8 cellular contexts compared by ENCODE assay signal in the genomic region with DNA sequence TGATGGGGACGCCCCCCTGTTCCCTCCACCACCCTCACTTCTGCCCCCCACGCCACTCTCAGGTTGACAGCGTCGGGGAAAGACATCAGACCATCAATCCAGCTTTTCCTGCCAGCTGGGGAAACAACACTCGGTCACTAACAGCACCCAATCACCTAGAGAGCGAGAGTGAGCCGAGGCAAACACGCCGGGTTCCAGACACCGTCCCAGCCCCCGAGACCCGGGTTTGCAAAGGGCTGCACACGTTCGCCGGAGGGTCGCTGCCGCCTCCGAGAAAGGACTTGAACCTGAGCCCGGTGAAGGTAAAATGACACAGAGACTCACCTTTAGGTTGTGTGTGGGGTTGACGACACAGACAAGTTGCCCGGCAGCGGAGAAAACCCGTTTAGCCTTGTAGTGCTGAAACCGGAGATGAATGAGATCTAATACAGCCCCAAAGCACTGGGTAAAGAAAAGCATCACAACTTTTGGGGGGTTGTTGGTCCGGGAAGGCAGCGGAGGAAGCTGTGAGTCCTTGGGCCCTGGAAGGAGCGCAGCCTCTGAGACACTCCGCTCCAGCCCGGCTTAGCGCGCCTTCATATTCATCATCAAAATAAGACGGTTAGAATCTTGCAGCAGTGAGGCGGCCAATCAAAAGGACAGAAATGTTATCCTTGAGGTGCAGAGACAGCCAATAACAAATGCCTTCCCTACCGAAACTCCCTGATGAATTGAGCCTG. TPM values are rescaled to one million over a fixed set of nuclear protein-coding genes. Genes with fewer than 3 reads are reported as not detected.
DNase-seq lines count a peak whose midpoint lies in the region; ATAC-seq, FAIRE-seq and TF ChIP-seq lines count a peak whose summit lies in the region.

A gene with protein sequence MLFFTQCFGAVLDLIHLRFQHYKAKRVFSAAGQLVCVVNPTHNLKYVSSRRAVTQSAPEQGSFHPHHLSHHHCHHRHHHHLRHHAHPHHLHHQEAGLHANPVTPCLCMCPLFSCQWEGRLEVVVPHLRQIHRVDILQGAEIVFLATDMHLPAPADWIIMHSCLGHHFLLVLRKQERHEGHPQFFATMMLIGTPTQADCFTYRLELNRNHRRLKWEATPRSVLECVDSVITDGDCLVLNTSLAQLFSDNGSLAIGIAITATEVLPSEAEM (minus strand): TSS at position 583 of the 719 bp plus-strand sequence. CDS start 124 bp downstream, at position 459.

- ATAC-seq in stimulated activated naive CD8-positive, alpha-beta T cell treated with anti-CD3 and anti-CD28 coated beads, Interleukin-15, Interleukin-2, amounts not matched to agents 100 U/mL and 50 U/mL, for 24 hours, result peak; percentile 47
- no peak for ATAC-seq in HG03354 (IDR thresholded peaks at IDR 0.05; ENCODE audit: poor library complexity, severe bottlenecking, unreplicated experiment)

- H3K4me3 ChIP-seq in kidney epithelial cell (ENCODE audit: low read depth, low read length), result peak within 1 kb of the TSS; percentile 49

- TF ChIP-seq CTCF in kidney epithelial cell (IDR thresholded peaks at IDR 0.05; ENCODE audit: insufficient read depth, low read length, poor library complexity, severe bottlenecking), result no peak

- peak; percentile 66 for DNase-seq in activated CD8-positive, alpha-beta memory T cell treated with anti-CD3 and anti-CD28 coated beads for 24 hours
- DNase-seq in activated CD8-positive, alpha-beta memory T cell treated with anti-CD3 and anti-CD28 coated beads, Interleukin-2, amount 50 U/mL, for 4 hours, result no peak
- DNase-seq in astrocyte of the hippocampus (ENCODE audit: low read depth, low spot score) (peak; percentile 80), kidney epithelial cell (ENCODE audit: low read depth) (no peak), RCC 7860 (ENCODE audit: low spot score) (no peak)
- peak; percentile 17 for DNase-seq in stimulated activated naive CD8-positive, alpha-beta T cell treated with anti-CD3 and anti-CD28 coated beads, Interleukin-15, Interleukin-2, amounts not matched to agents 100 U/mL and 50 U/mL, for 24 hours
- no peak for DNase-seq in activated effector memory CD4-positive, alpha-beta T cell treated with anti-CD3 and anti-CD28 coated beads, Interleukin-2, amount 50 U/mL, for 16 hours

- no peaks in the 10 kb centered on the region for H3K36me3 ChIP-seq in kidney epithelial cell (ENCODE audit: control insufficient read depth, insufficient read depth, low read length)

- no peak for FAIRE-seq in RCC 7860 (lab: Jason Lieb, UNC)

- no peaks in the 10 kb centered on the region for H3K27me3 ChIP-seq in kidney epithelial cell (ENCODE audit: control insufficient read depth, insufficient read depth, low read length)

RNA-seq across cellular contexts. Expression of the gene that starts here (rescaled TPM):
- 0.13 and 0.34 TPM in 2 replicates for total RNA-seq in kidney epithelial cell

Comparison
In these comparisons a context has a peak if more than half of its experiments do, and no peak if none do; other contexts are left out.
1. DNase-seq: peak in activated CD8-positive, alpha-beta memory T cell treated with anti-CD3 and anti-CD28 coated beads for 24 hours (single experiment), astrocyte of the hippocampus (single experiment) and stimulated activated naive CD8-positive, alpha-beta T cell treated with anti-CD3 and anti-CD28 coated beads, Interleukin-15, Interleukin-2, amounts not matched to agents 100 U/mL and 50 U/mL, for 24 hours (single experiment); none in activated CD8-positive, alpha-beta memory T cell treated with anti-CD3 and anti-CD28 coated beads, Interleukin-2, amount 50 U/mL, for 4 hours (single experiment), kidney epithelial cell (single experiment), RCC 7860 (single experiment) and activated effector memory CD4-positive, alpha-beta T cell treated with anti-CD3 and anti-CD28 coated beads, Interleukin-2, amount 50 U/mL, for 16 hours (single experiment).